12 cellular contexts compared by ENCODE assay signal in genomic region chr13:99178636-99179035, GRCh38. TPM values are rescaled to one million over a fixed set of nuclear protein-coding genes. Genes with fewer than 3 reads are reported as not detected.
DNase-seq lines count a peak whose midpoint lies in the region; ATAC-seq, FAIRE-seq and TF ChIP-seq lines count a peak whose summit lies in the region.
"Had no signal": no experiment of that assay in that cellular context is flagged by ENCODE, and none has a peak within 500 bp of the region (broad histone marks: within the 10 kb centered on the region; RNA-seq: fewer than 3 reads in every experiment).

No MANE protein-coding gene starts in this region.

- H3K9ac ChIP-seq in BLaER1 treated with 17β-estradiol and CSF1 and Interleukin-3, amounts not matched to agents 10 nM and 100 nM: peak overlapping the region in 9 of 11 experiments; percentile 32 to 83 (median 75); a peak in 18 of 22 replicates
- no peak overlapping the region for H3K9ac ChIP-seq in SK-N-SH

- no peaks in the 10 kb centered on the region for H3K36me3 Mint-ChIP-seq in IgD-negative memory B cell
- H3K36me3 Mint-ChIP-seq in effector memory CD8-positive, alpha-beta T cell (ENCODE audit: insufficient read depth): peaks cover 7% of the 10 kb centered on the region
- H3K36me3 Mint-ChIP-seq: CD4-positive, CD25-positive, alpha-beta regulatory T cell had no signal

- peak; percentile 71 for ATAC-seq in effector memory CD8-positive, alpha-beta T cell (replicated peaks)
- no peak for ATAC-seq in HG02588 (IDR thresholded peaks at IDR 0.05; ENCODE audit: unreplicated experiment)
- ATAC-seq in HG03280 (IDR thresholded peaks at IDR 0.05; ENCODE audit: unreplicated experiment): no peak
- ATAC-seq in HG03135 (IDR thresholded peaks at IDR 0.05; ENCODE audit: unreplicated experiment): no peak
- ATAC-seq: K562 had no signal

- H3K9me3 ChIP-seq in BLaER1 treated with 17β-estradiol and CSF1 and Interleukin-3, amounts not matched to agents 10 nM and 100 nM (replicated peaks in 1 of 11): peaks cover 27 to 38% (median 32%) of the 10 kb centered on the region in 11 experiments
- H3K9me3 ChIP-seq in SK-N-SH: peaks cover 7% of the 10 kb centered on the region; the same call in 1 of the 2 replicates

- no peak for TF ChIP-seq CTCF in SK-N-SH (IDR thresholded peaks at IDR 0.05)

- peaks cover 35 to 38% (median 36%) of the 10 kb centered on the region in 3 donors for H3K4me1 Mint-ChIP-seq in IgD-negative memory B cell
- peaks cover 35 to 38% of the 10 kb centered on the region in 2 donors for H3K4me1 Mint-ChIP-seq in effector memory CD8-positive, alpha-beta T cell (ENCODE audit: low read depth in 2 of 2)

- peak overlapping the region; percentile 86 to 87 (median 86) for H3K27ac Mint-ChIP-seq in IgD-negative memory B cell
- H3K27ac Mint-ChIP-seq in effector memory CD8-positive, alpha-beta T cell: peak overlapping the region; percentile 67 to 88

- POLR2A ChIA-PET in SK-N-SH (lab: Yijun Ruan, JAX): no interaction called here

- peaks cover 22 to 47% (median 43%) of the 10 kb centered on the region in 10 experiments for H3K4me1 ChIP-seq in BLaER1 treated with 17β-estradiol and CSF1 and Interleukin-3, amounts not matched to agents 10 nM and 100 nM
- H3K4me1 ChIP-seq in SK-N-SH (ENCODE audit: control insufficient read depth in 1 of 2, insufficient read depth in 2 of 2, low read depth in 1 of 2, low read length in 1 of 2): peaks cover 0 to 6% of the 10 kb centered on the region in 2 experiments; a peak in 1 of 4 replicates

- FAIRE-seq in GM19239 (lab: Jason Lieb, UNC): peak; percentile 8
- FAIRE-seq: K562 had no signal

- peaks cover 0 to 4% (median 0%) of the 10 kb centered on the region in 3 donors for H3K9me3 Mint-ChIP-seq in IgD-negative memory B cell
- H3K9me3 Mint-ChIP-seq in effector memory CD8-positive, alpha-beta T cell: no peaks in the 10 kb centered on the region

- H3K4me3 ChIP-seq in BLaER1 treated with 17β-estradiol and CSF1 and Interleukin-3, amounts not matched to agents 10 nM and 100 nM: peak overlapping the region in 2 of 10 experiments; percentile 15 to 49; a peak in 4 of 20 replicates
- H3K4me3 ChIP-seq in SK-N-SH (ENCODE audit: low read depth in 2 of 2, low read length in 1 of 2): no peak overlapping the region
- H3K4me3 ChIP-seq: K562 had no signal

- no peaks in the 10 kb centered on the region for H3K79me2 ChIP-seq in SK-N-SH (ENCODE audit: insufficient read depth)

- peaks cover 0 to 5% (median 0%) of the 10 kb centered on the region in 11 experiments; a peak in 2 of 22 replicates for H3K36me3 ChIP-seq in BLaER1 treated with 17β-estradiol and CSF1 and Interleukin-3, amounts not matched to agents 10 nM and 100 nM
- no peaks in the 10 kb centered on the region for H3K36me3 ChIP-seq in SK-N-SH (replicated peaks in 1 of 2; ENCODE audit: control insufficient read depth in 1 of 2, insufficient read depth in 2 of 2, low read length in 1 of 2)

- CTCF ChIA-PET in SK-N-SH (lab: Yijun Ruan, JAX): interaction anchor here (2.2 to 4.7 kb wide), 2 partner anchors 89 to 258 kb away, joined by 8 to 184 read pairs; no protein-coding TSS in a partner anchor

- H3K4me3 Mint-ChIP-seq in IgD-negative memory B cell: peak overlapping the region; percentile 55 to 90 (median 76)
- H3K4me3 Mint-ChIP-seq in effector memory CD8-positive, alpha-beta T cell: peak overlapping the region; percentile 68 to 71

- peak overlapping the region in 10 of 11 experiments; percentile 25 to 96 (median 92); a peak in 19 of 22 replicates for H3K27ac ChIP-seq in BLaER1 treated with 17β-estradiol and CSF1 and Interleukin-3, amounts not matched to agents 10 nM and 100 nM
- H3K27ac ChIP-seq in SK-N-SH (ENCODE audit: low read depth in 2 of 2, low read length in 1 of 2): no peak overlapping the region

- H3F3A ChIP-seq in SK-N-SH (replicated peaks; ENCODE audit: insufficient read depth): no peaks in the 10 kb centered on the region

- peak overlapping the region; percentile 38 to 86 (median 75) for H3K4me2 ChIP-seq in BLaER1 treated with 17β-estradiol and CSF1 and Interleukin-3, amounts not matched to agents 10 nM and 100 nM
- no peak overlapping the region for H3K4me2 ChIP-seq in SK-N-SH

- no peak for DNase-seq in GM19239 (ENCODE audit: insufficient read length, low spot score)
- DNase-seq in effector memory CD8-positive, alpha-beta T cell: peak in 2 of 3 experiments; percentile 8 to 11
- DNase-seq in SK-N-SH: no peak
- DNase-seq: activated CD4-positive, CD25-positive, alpha-beta regulatory T cell treated with anti-CD3 and anti-CD28 coated beads, Interleukin-2, amount 50 U/mL, for 72 hours; foreskin fibroblast had no signal

- no peaks in the 10 kb centered on the region for H3K9me2 ChIP-seq in SK-N-SH

- H3K27me3 Mint-ChIP-seq in IgD-negative memory B cell: no peaks in the 10 kb centered on the region
- peaks cover 0 to 9% of the 10 kb centered on the region in 2 donors for H3K27me3 Mint-ChIP-seq in effector memory CD8-positive, alpha-beta T cell

- no peak for TF ChIP-seq RAD21 in SK-N-SH (IDR thresholded peaks at IDR 0.05; ENCODE audit: low read length)

- H4K20me1 ChIP-seq in BLaER1 treated with 17β-estradiol and CSF1 and Interleukin-3, amounts not matched to agents 10 nM and 100 nM: no peaks in the 10 kb centered on the region
- no peaks in the 10 kb centered on the region for H4K20me1 ChIP-seq in SK-N-SH (ENCODE audit: insufficient read depth)

- TF ChIP-seq EP300 in SK-N-SH (IDR thresholded peaks at IDR 0.05; ENCODE audit: borderline replicate concordance in 1 of 2, low read depth in 1 of 2, low read length in 1 of 2): no peak

- no peak overlapping the region for H2AFZ ChIP-seq in SK-N-SH (ENCODE audit: low read depth)

- 72% methylated on average over 4 of the region's 4 CpGs for WGBS in SK-N-SH (ENCODE audit: low lambda C conversion rate)

- peaks cover 0 to 23% (median 0%) of the 10 kb centered on the region in 11 experiments; a peak in 4 of 22 replicates for H3K27me3 ChIP-seq in BLaER1 treated with 17β-estradiol and CSF1 and Interleukin-3, amounts not matched to agents 10 nM and 100 nM
- no peaks in the 10 kb centered on the region for H3K27me3 ChIP-seq in SK-N-SH (ENCODE audit: insufficient read depth)

TF ChIP-seq in SK-N-SH, 30 proteins besides CTCF, POLR2A, EP300 and RAD21 (continues in another document):
- no peak for TF ChIP-seq RCOR1 (IDR thresholded peaks at IDR 0.05; ENCODE audit: low read length)
- no peak for TF ChIP-seq MEF2A (IDR thresholded peaks at IDR 0.05; ENCODE audit: borderline replicate concordance, low read depth)
- no peak for TF ChIP-seq REST (IDR thresholded peaks at IDR 0.05; ENCODE audit: low read depth, low read length)
- TF ChIP-seq USF2 (IDR thresholded peaks at IDR 0.05; ENCODE audit: borderline replicate concordance, low read depth, low read length): no peak
- TF ChIP-seq TCF12 (IDR thresholded peaks at IDR 0.05): no peak
- no peak for TF ChIP-seq SIN3A (IDR thresholded peaks at IDR 0.05; ENCODE audit: borderline replicate concordance, low read depth, low read length)
- TF ChIP-seq FOSL2 (IDR thresholded peaks at IDR 0.05; ENCODE audit: borderline replicate concordance, low read depth): no peak
- TF ChIP-seq RFX5 (IDR thresholded peaks at IDR 0.05; ENCODE audit: low read length): no peak
- TF ChIP-seq EZH2phosphoT487 (IDR thresholded peaks at IDR 0.05; ENCODE audit: borderline replicate concordance, low read depth): no peak
- no peak for TF ChIP-seq GABPA (IDR thresholded peaks at IDR 0.05; ENCODE audit: low read depth)
- TF ChIP-seq FOXM1 (IDR thresholded peaks at IDR 0.05; ENCODE audit: low read depth): no peak
- no peak for TF ChIP-seq CHD2 (IDR thresholded peaks at IDR 0.05; ENCODE audit: low read length, partially characterized antibody)
- TF ChIP-seq MXI1 (IDR thresholded peaks at IDR 0.05; ENCODE audit: low read depth, low read length): no peak

RNA-seq across cellular contexts. Expression of gene UBAC2, which starts 22.0 kb away (rescaled TPM):
- polyA plus RNA-seq in IgD-negative memory B cell: 88.0 TPM
- 79.0 and 97.4 TPM in 2 replicates for polyA plus RNA-seq in SK-N-SH (2012; rRNA removed)
- polyA plus RNA-seq in SK-N-SH (2012; cell fraction: cytosol; rRNA removed): 81.9 and 98.8 TPM in 2 replicates
- 34.7 and 42.7 TPM in 2 replicates for polyA plus RNA-seq in SK-N-SH (2012; cell fraction: nucleus; rRNA removed)

Comparison
In these comparisons a context has a peak if more than half of its experiments do, and no peak if none do; other contexts are left out.
1. H3K27ac ChIP-seq: peak in BLaER1 treated with 17β-estradiol and CSF1 and Interleukin-3, amounts not matched to agents 10 nM and 100 nM (10 of 11); none in SK-N-SH (0 of 2).
2. DNase-seq: peak in effector memory CD8-positive, alpha-beta T cell (2 of 3); none in GM19239 (single experiment) and SK-N-SH (single experiment).